Comparison of ENCODE assay signal across 14 cellular contexts in the genomic region with DNA sequence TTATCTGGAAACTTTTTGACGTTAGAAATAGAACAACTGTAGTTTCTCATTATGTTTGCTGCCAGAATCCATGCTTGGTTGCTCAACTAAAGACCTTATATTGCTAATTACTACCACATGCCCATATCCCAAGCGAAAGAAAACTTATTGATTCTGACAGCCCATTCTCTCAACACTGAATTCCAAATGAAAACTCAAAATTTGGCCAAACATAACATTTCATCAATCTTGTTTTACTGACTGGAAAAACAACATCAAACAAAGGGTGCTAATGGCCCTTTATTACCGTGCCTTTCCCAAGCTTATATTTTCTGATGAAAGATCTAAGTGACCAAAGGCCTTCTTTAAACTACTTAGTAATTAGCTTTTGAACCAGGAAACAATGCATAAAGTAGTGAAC.
DNase-seq lines count a peak whose midpoint lies in the region; ATAC-seq and TF ChIP-seq lines count a peak whose summit lies in the region.
"Had no signal": no experiment of that assay in that cellular context is flagged by ENCODE, and none has a peak within 500 bp of the region (broad histone marks: within the 10 kb centered on the region; RNA-seq: fewer than 3 reads in every experiment).

No MANE protein-coding gene starts in this region.

- in situ Hi-C loops in astrocyte of the spinal cord (cut with HindIII; ENCODE audit: low sequenced_read_pairs), result no loop called here

- H3K9me3 ChIP-seq in left ventricle myocardium inferior (replicated peaks) (no peaks in the 10 kb centered on the region), suprapubic skin (no peaks in the 10 kb centered on the region)

- no peak for TF ChIP-seq CTCF in astrocyte of the spinal cord (IDR thresholded peaks at IDR 0.05; ENCODE audit: low read depth, low read length)
- TF ChIP-seq CTCF in left ventricle myocardium inferior (IDR thresholded peaks at IDR 0.05; ENCODE audit: borderline replicate concordance), result no peak
- no peak for TF ChIP-seq CTCF in suprapubic skin (IDR thresholded peaks at IDR 0.05)

- 54% methylated on average over 3 of the region's 3 CpGs for WGBS in suprapubic skin

- H3K27me3 ChIP-seq in left ventricle myocardium inferior (ENCODE audit: low read depth) (peaks cover 22% of the 10 kb centered on the region), suprapubic skin (no peaks in the 10 kb centered on the region)

- peak; percentile 70 for DNase-seq in GM03348 (ENCODE audit: low spot score)
- peak; percentile 20 for DNase-seq in astrocyte of the spinal cord (ENCODE audit: low read depth, low spot score)
- DNase-seq in left ventricle myocardium inferior, result no peak
- DNase-seq in suprapubic skin (ENCODE audit: low spot score in 2 of 2), result no peak
- DNase-seq in RKO (ENCODE audit: low spot score), result no peak
- DNase-seq: activated B cell treated with CpG ODN at 0.5 μM for 24 hours, mesendoderm, NCI-H1417 treated with DMSO at 0.1 percent for 48 hours, NCI-H2227 treated with DMSO at 0.1 percent for 48 hours had no signal

- TF ChIP-seq EP300 in suprapubic skin (IDR thresholded peaks at IDR 0.05), result no peak

- ATAC-seq in GM21737 (IDR thresholded peaks at IDR 0.05; ENCODE audit: unreplicated experiment) (no peak), HG03342 (IDR thresholded peaks at IDR 0.05; ENCODE audit: unreplicated experiment) (no peak), HG03460 (IDR thresholded peaks at IDR 0.05; ENCODE audit: unreplicated experiment) (no peak)
- ATAC-seq: activated naive CD4-positive, alpha-beta T cell treated with anti-CD3 and anti-CD28 coated beads, Interleukin-2, amount 50 U/mL, for 72 hours had no signal

- H3K4me3 ChIP-seq in astrocyte of the spinal cord (ENCODE audit: low read depth, low read length) (no peak overlapping the region), left ventricle myocardium inferior (no peak overlapping the region), suprapubic skin (no peak overlapping the region)

- H3K4me1 ChIP-seq in left ventricle myocardium inferior, result peaks cover 14% of the 10 kb centered on the region
- peaks cover 24% of the 10 kb centered on the region for H3K4me1 ChIP-seq in suprapubic skin

- intact Hi-C loops in left ventricle myocardium inferior (cut with micrococcal nuclease), result no loop called here

- H3K36me3 ChIP-seq in left ventricle myocardium inferior, result no peaks in the 10 kb centered on the region
- H3K36me3 ChIP-seq in suprapubic skin, result no peaks in the 10 kb centered on the region

- H3K27ac ChIP-seq in left ventricle myocardium inferior (replicated peaks), result peak overlapping the region; percentile 50
- H3K27ac ChIP-seq in suprapubic skin, result peak overlapping the region; percentile 71
- H3K27ac ChIP-seq: epithelial cell of prostate had no signal

- TF ChIP-seq POLR2A in suprapubic skin (IDR thresholded peaks at IDR 0.05), result no peak

Comparison
In these comparisons a context has a peak if more than half of its experiments do, and no peak if none do; other contexts are left out.
1. DNase-seq: peak in GM03348 (single experiment) and astrocyte of the spinal cord (single experiment); none in left ventricle myocardium inferior (single experiment), suprapubic skin (0 of 2) and RKO (single experiment).